In the genomic region with DNA sequence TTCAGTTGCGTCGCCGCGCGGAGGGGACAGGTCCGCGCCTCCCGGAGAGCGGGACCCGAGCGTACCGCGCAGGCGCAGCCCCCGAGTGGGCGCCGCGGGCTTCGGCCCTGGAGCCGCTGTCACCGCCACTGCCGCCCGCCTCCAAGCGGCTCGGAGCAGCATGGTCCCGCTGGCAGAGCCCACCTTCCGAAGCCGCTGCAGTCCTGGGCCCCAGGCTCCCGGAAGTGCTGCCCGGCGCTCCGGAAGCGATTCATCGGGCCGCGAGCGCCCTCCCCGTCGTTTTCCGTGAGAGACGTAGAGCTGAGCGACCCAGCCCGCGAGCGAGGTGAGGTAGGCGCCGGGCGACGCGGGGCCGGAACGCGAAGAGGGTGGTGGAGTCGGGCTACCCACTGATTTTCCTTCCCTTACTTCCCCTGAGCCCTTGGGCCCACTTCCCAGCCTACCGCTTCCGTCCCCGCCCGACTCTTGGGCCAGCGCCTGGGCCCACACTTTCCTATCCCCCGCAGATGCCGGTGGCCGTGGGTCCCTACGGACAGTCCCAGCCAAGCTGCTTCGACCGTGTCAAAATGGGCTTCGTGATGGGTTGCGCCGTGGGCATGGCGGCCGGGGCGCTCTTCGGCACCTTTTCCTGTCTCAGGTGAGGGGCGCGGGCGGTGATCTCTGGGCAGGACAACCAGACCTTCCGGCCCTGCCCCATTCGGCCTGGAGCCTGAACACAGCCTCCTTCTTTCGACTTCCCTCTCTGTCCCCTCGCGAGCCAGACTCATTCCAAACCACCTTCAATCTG, we compare ENCODE assay signal across 1 cellular context.
A peak's percentile ranks its signal among the peaks of the same experiment; 100 is the strongest.
TF ChIP-seq lines count a peak whose summit lies in the region.

A gene (minus strand): TSS at position 226 of the 787 bp plus-strand sequence. CDS start 64 bp downstream, at position 162.
A gene (plus strand): TSS at position 279 of the 787 bp plus-strand sequence. CDS start 228 bp downstream, at position 507.

TF ChIP-seq in HEK293, 187 proteins besides CTCF, POLR2A, EP300 and RAD21 (continued from another document and continues in another):
- TF ChIP-seq, protein P1, sequence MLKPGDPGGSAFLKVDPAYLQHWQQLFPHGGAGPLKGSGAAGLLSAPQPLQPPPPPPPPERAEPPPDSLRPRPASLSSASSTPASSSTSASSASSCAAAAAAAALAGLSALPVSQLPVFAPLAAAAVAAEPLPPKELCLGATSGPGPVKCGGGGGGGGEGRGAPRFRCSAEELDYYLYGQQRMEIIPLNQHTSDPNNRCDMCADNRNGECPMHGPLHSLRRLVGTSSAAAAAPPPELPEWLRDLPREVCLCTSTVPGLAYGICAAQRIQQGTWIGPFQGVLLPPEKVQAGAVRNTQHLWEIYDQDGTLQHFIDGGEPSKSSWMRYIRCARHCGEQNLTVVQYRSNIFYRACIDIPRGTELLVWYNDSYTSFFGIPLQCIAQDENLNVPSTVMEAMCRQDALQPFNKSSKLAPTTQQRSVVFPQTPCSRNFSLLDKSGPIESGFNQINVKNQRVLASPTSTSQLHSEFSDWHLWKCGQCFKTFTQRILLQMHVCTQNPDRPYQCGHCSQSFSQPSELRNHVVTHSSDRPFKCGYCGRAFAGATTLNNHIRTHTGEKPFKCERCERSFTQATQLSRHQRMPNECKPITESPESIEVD (tag by site-specific recombination; IDR thresholded peaks at IDR 0.05): no peak
- TF ChIP-seq, protein P2, sequence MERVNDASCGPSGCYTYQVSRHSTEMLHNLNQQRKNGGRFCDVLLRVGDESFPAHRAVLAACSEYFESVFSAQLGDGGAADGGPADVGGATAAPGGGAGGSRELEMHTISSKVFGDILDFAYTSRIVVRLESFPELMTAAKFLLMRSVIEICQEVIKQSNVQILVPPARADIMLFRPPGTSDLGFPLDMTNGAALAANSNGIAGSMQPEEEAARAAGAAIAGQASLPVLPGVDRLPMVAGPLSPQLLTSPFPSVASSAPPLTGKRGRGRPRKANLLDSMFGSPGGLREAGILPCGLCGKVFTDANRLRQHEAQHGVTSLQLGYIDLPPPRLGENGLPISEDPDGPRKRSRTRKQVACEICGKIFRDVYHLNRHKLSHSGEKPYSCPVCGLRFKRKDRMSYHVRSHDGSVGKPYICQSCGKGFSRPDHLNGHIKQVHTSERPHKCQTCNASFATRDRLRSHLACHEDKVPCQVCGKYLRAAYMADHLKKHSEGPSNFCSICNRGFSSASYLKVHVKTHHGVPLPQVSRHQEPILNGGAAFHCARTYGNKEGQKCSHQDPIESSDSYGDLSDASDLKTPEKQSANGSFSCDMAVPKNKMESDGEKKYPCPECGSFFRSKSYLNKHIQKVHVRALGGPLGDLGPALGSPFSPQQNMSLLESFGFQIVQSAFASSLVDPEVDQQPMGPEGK (tag by site-specific recombination; IDR thresholded peaks at IDR 0.05): peak; percentile 80
- TF ChIP-seq ZNF391 (tag by site-specific recombination; IDR thresholded peaks at IDR 0.05; ENCODE audit: borderline replicate concordance, low read depth) (peak; percentile 89), ZNF768 (tag by site-specific recombination; IDR thresholded peaks at IDR 0.05) (no peak; the same call in 1 of the 2 replicates), ZNF366 (tag by site-specific recombination; conservative IDR thresholded peaks at IDR 0.05) (no peak; the same call in 1 of the 2 replicates), ZNF600 (tag by site-specific recombination; IDR thresholded peaks at IDR 0.05) (peak; percentile 93), ZNF133 (tag by site-specific recombination; IDR thresholded peaks at IDR 0.05) (no peak), ZNF341 (tag by site-specific recombination; IDR thresholded peaks at IDR 0.05; ENCODE audit: low read depth) (peak; percentile 74), ZNF404 (tag by site-specific recombination; IDR thresholded peaks at IDR 0.05) (no peak), HOXC10 (CRISPR knock-in tag; IDR thresholded peaks at IDR 0.05) (no peak), ZNF292 (tag by site-specific recombination; IDR thresholded peaks at IDR 0.05; ENCODE audit: borderline replicate concordance, low read depth) (no peak), ZSCAN16 (tag by site-specific recombination; IDR thresholded peaks at IDR 0.05) (no peak), TRIM28 (IDR thresholded peaks at IDR 0.05; ENCODE audit: borderline replicate concordance, low read length) (no peak), ZNF37A (tag by site-specific recombination; IDR thresholded peaks at IDR 0.05) (no peak), ZNF335 (tag by site-specific recombination; conservative IDR thresholded peaks at IDR 0.05) (peak; percentile 56; the same call in 1 of the 2 replicates), ZNF157 (tag by site-specific recombination; IDR thresholded peaks at IDR 0.05) (no peak), ZNF521 (tag by site-specific recombination; IDR thresholded peaks at IDR 0.05) (no peak), ZNF221 (tag by site-specific recombination; IDR thresholded peaks at IDR 0.05; ENCODE audit: borderline replicate concordance) (no peak), GLI4 (tag by site-specific recombination; IDR thresholded peaks at IDR 0.05) (no peak), ZNF426 (tag by site-specific recombination; IDR thresholded peaks at IDR 0.05) (no peak), MYNN (tag by site-specific recombination; IDR thresholded peaks at IDR 0.05; ENCODE audit: borderline replicate concordance) (no peak), ZBTB21 (tag by site-specific recombination; IDR thresholded peaks at IDR 0.05) (peak; percentile 55; the same call in 1 of the 2 replicates), MZF1 (tag by site-specific recombination; IDR thresholded peaks at IDR 0.05; ENCODE audit: borderline replicate concordance) (no peak), ZNF114 (tag by site-specific recombination; IDR thresholded peaks at IDR 0.05) (no peak), ZNF324 (tag by site-specific recombination; IDR thresholded peaks at IDR 0.05) (peak; percentile 81; the same call in 1 of the 2 replicates), ZNF302 (tag by site-specific recombination; IDR thresholded peaks at IDR 0.05; ENCODE audit: low read depth) (no peak), ZNF433 (tag by site-specific recombination; IDR thresholded peaks at IDR 0.05; ENCODE audit: low read depth) (no peak), FEZF1 (tag by site-specific recombination; IDR thresholded peaks at IDR 0.05) (no peak), ZNF184 (tag by site-specific recombination; IDR thresholded peaks at IDR 0.05) (no peak), ZNF473 (tag by site-specific recombination; IDR thresholded peaks at IDR 0.05) (no peak), ZIC2 (tag by site-specific recombination; IDR thresholded peaks at IDR 0.05) (no peak), ZNF175 (tag by site-specific recombination; IDR thresholded peaks at IDR 0.05) (no peak)
- TF ChIP-seq, protein P3, sequence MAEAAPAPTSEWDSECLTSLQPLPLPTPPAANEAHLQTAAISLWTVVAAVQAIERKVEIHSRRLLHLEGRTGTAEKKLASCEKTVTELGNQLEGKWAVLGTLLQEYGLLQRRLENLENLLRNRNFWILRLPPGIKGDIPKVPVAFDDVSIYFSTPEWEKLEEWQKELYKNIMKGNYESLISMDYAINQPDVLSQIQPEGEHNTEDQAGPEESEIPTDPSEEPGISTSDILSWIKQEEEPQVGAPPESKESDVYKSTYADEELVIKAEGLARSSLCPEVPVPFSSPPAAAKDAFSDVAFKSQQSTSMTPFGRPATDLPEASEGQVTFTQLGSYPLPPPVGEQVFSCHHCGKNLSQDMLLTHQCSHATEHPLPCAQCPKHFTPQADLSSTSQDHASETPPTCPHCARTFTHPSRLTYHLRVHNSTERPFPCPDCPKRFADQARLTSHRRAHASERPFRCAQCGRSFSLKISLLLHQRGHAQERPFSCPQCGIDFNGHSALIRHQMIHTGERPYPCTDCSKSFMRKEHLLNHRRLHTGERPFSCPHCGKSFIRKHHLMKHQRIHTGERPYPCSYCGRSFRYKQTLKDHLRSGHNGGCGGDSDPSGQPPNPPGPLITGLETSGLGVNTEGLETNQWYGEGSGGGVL (tag by site-specific recombination; IDR thresholded peaks at IDR 0.05): no peak
- TF ChIP-seq, protein P4, sequence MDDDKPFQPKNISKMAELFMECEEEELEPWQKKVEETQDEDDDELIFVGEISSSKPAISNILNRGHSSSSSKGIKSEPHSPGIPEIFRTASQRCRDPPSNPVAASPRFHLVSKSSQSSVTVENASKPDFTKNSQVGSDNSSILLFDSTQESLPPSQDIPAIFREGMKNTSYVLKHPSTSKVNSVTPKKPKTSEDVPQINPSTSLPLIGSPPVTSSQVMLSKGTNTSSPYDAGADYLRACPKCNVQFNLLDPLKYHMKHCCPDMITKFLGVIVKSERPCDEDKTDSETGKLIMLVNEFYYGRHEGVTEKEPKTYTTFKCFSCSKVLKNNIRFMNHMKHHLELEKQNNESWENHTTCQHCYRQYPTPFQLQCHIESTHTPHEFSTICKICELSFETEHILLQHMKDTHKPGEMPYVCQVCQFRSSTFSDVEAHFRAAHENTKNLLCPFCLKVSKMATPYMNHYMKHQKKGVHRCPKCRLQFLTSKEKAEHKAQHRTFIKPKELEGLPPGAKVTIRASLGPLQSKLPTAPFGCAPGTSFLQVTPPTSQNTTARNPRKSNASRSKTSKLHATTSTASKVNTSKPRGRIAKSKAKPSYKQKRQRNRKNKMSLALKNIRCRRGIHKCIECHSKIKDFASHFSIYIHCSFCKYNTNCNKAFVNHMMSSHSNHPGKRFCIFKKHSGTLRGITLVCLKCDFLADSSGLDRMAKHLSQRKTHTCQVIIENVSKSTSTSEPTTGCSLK (tag by site-specific recombination; IDR thresholded peaks at IDR 0.05): no peak
- TF ChIP-seq, protein P5, sequence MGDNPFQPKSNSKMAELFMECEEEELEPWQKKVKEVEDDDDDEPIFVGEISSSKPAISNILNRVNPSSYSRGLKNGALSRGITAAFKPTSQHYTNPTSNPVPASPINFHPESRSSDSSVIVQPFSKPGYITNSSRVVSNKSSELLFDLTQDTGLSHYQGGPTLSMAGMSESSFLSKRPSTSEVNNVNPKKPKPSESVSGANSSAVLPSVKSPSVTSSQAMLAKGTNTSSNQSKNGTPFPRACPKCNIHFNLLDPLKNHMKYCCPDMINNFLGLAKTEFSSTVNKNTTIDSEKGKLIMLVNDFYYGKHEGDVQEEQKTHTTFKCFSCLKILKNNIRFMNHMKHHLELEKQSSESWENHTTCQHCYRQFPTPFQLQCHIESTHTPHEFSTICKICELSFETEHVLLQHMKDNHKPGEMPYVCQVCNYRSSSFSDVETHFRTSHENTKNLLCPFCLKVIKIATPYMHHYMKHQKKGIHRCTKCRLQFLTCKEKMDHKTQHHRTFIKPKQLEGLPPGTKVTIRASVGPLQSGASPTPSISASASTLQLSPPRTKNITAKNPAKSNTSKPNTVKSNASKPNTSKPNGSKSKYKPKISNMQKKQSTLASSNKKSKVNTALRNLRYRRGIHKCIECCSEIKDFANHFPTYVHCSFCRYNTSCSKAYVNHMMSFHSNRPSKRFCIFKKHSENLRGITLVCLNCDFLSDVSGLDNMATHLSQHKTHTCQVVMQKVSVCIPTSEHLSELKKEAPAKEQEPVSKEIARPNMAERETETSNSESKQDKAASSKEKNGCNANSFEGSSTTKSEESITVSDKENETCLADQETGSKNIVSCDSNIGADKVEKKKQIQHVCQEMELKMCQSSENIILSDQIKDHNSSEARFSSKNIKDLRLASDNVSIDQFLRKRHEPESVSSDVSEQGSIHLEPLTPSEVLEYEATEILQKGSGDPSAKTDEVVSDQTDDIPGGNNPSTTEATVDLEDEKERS (tag by site-specific recombination; IDR thresholded peaks at IDR 0.05): 0 out of 2 replicates have a peak, but pooled peaks have one; percentile 55
- TF ChIP-seq, protein P6, sequence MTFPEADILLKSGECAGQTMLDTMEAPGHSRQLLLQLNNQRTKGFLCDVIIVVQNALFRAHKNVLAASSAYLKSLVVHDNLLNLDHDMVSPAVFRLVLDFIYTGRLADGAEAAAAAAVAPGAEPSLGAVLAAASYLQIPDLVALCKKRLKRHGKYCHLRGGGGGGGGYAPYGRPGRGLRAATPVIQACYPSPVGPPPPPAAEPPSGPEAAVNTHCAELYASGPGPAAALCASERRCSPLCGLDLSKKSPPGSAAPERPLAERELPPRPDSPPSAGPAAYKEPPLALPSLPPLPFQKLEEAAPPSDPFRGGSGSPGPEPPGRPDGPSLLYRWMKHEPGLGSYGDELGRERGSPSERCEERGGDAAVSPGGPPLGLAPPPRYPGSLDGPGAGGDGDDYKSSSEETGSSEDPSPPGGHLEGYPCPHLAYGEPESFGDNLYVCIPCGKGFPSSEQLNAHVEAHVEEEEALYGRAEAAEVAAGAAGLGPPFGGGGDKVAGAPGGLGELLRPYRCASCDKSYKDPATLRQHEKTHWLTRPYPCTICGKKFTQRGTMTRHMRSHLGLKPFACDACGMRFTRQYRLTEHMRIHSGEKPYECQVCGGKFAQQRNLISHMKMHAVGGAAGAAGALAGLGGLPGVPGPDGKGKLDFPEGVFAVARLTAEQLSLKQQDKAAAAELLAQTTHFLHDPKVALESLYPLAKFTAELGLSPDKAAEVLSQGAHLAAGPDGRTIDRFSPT (tag by site-specific recombination; IDR thresholded peaks at IDR 0.05): 0 out of 2 replicates have a peak, but pooled peaks have one; percentile 51
- TF ChIP-seq, protein P7, sequence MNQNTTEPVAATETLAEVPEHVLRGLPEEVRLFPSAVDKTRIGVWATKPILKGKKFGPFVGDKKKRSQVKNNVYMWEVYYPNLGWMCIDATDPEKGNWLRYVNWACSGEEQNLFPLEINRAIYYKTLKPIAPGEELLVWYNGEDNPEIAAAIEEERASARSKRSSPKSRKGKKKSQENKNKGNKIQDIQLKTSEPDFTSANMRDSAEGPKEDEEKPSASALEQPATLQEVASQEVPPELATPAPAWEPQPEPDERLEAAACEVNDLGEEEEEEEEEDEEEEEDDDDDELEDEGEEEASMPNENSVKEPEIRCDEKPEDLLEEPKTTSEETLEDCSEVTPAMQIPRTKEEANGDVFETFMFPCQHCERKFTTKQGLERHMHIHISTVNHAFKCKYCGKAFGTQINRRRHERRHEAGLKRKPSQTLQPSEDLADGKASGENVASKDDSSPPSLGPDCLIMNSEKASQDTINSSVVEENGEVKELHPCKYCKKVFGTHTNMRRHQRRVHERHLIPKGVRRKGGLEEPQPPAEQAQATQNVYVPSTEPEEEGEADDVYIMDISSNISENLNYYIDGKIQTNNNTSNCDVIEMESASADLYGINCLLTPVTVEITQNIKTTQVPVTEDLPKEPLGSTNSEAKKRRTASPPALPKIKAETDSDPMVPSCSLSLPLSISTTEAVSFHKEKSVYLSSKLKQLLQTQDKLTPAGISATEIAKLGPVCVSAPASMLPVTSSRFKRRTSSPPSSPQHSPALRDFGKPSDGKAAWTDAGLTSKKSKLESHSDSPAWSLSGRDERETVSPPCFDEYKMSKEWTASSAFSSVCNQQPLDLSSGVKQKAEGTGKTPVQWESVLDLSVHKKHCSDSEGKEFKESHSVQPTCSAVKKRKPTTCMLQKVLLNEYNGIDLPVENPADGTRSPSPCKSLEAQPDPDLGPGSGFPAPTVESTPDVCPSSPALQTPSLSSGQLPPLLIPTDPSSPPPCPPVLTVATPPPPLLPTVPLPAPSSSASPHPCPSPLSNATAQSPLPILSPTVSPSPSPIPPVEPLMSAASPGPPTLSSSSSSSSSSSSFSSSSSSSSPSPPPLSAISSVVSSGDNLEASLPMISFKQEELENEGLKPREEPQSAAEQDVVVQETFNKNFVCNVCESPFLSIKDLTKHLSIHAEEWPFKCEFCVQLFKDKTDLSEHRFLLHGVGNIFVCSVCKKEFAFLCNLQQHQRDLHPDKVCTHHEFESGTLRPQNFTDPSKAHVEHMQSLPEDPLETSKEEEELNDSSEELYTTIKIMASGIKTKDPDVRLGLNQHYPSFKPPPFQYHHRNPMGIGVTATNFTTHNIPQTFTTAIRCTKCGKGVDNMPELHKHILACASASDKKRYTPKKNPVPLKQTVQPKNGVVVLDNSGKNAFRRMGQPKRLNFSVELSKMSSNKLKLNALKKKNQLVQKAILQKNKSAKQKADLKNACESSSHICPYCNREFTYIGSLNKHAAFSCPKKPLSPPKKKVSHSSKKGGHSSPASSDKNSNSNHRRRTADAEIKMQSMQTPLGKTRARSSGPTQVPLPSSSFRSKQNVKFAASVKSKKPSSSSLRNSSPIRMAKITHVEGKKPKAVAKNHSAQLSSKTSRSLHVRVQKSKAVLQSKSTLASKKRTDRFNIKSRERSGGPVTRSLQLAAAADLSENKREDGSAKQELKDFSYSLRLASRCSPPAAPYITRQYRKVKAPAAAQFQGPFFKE (tag by site-specific recombination; IDR thresholded peaks at IDR 0.05; ENCODE audit: borderline replicate concordance): no peak
